12 cellular contexts compared by ENCODE assay signal in genomic region chr7:11192506-11192905, GRCh38.
DNase-seq lines count a peak whose midpoint lies in the region; ATAC-seq and TF ChIP-seq lines count a peak whose summit lies in the region.
"Had no signal": no experiment of that assay in that cellular context is flagged by ENCODE, and none has a peak within 500 bp of the region (broad histone marks: within the 10 kb centered on the region; RNA-seq: fewer than 3 reads in every experiment).

No MANE protein-coding gene starts in this region.

- H3K4me3 Mint-ChIP-seq in activated CD4-positive, alpha-beta T cell treated with anti-CD3 and anti-CD28 coated beads for 36 hours: peak overlapping the region; percentile 15
- H3K4me3 Mint-ChIP-seq in activated CD4-positive, alpha-beta T cell treated with anti-CD3 and anti-CD28 coated beads, Interleukin-2, amount 10 ng/mL, durations not matched to agents 7 days and 5 days: no peak overlapping the region

- H3K4me1 ChIP-seq in right lobe of liver (peaks cover 0 to 35% (median 0%) of the 10 kb centered on the region in 4 donors), stomach smooth muscle (ENCODE audit: control insufficient read depth, insufficient read depth, low read length) (peaks cover 6% of the 10 kb centered on the region)

- H3K9me3 Mint-ChIP-seq in activated CD4-positive, alpha-beta T cell treated with anti-CD3 and anti-CD28 coated beads for 36 hours (ENCODE audit: low read depth): no peaks in the 10 kb centered on the region
- no peaks in the 10 kb centered on the region for H3K9me3 Mint-ChIP-seq in activated CD4-positive, alpha-beta T cell treated with anti-CD3 and anti-CD28 coated beads, Interleukin-2, amount 10 ng/mL, durations not matched to agents 7 days and 5 days

- POLR2A ChIA-PET in activated CD4-positive, alpha-beta T cell treated with anti-CD3 and anti-CD28 coated beads for 36 hours (lab: Charles Lee): interaction anchor here (0.5 kb wide), 1 partner anchor 14 kb away, joined by 5 read pairs; no protein-coding TSS in a partner anchor
- POLR2A ChIA-PET in activated CD4-positive, alpha-beta T cell treated with anti-CD3 and anti-CD28 coated beads, Interleukin-2, amount 10 ng/mL, durations not matched to agents 7 days and 5 days (lab: Charles Lee): no interaction called here

- H3K36me3 Mint-ChIP-seq in activated CD4-positive, alpha-beta T cell treated with anti-CD3 and anti-CD28 coated beads for 36 hours (ENCODE audit: low read depth): no peaks in the 10 kb centered on the region
- H3K36me3 Mint-ChIP-seq in activated CD4-positive, alpha-beta T cell treated with anti-CD3 and anti-CD28 coated beads, Interleukin-2, amount 10 ng/mL, durations not matched to agents 7 days and 5 days (ENCODE audit: low read depth): no peaks in the 10 kb centered on the region

- H3K36me3 ChIP-seq in right lobe of liver (peaks cover 0 to 2% (median 0%) of the 10 kb centered on the region in 4 donors), stomach smooth muscle (ENCODE audit: control insufficient read depth in 2 of 2, insufficient read depth in 2 of 2, low read length in 2 of 2) (no peaks in the 10 kb centered on the region)

- H3K27ac Mint-ChIP-seq in activated CD4-positive, alpha-beta T cell treated with anti-CD3 and anti-CD28 coated beads for 36 hours: no peak overlapping the region
- H3K27ac Mint-ChIP-seq in activated CD4-positive, alpha-beta T cell treated with anti-CD3 and anti-CD28 coated beads, Interleukin-2, amount 10 ng/mL, durations not matched to agents 7 days and 5 days: no peak overlapping the region

- peak; percentile 87 for ATAC-seq in activated CD4-positive, alpha-beta T cell treated with anti-CD3 and anti-CD28 coated beads for 36 hours
- ATAC-seq in right lobe of liver: peak in 1 of 4 donors; percentile 33
- ATAC-seq in GM18867 (IDR thresholded peaks at IDR 0.05; ENCODE audit: unreplicated experiment): no peak
- ATAC-seq: body of pancreas had no signal

- H3K4me3 ChIP-seq in astrocyte of the spinal cord (ENCODE audit: low read depth, low read length): peak overlapping the region; percentile 29
- H3K4me3 ChIP-seq in right lobe of liver: peak overlapping the region in 1 of 3 donors; percentile 45
- peak overlapping the region; percentile 13 to 64 for H3K4me3 ChIP-seq in stomach smooth muscle (ENCODE audit: low read length in 2 of 2)
- H3K4me3 ChIP-seq: body of pancreas had no signal

- H3K9me3 ChIP-seq in right lobe of liver (no peaks in the 10 kb centered on the region), stomach smooth muscle (ENCODE audit: control insufficient read depth in 2 of 2, low read length in 2 of 2) (no peaks in the 10 kb centered on the region)
- H3K9me3 ChIP-seq: body of pancreas had no signal

- in situ Hi-C loops in astrocyte of the spinal cord (cut with HindIII; ENCODE audit: low sequenced_read_pairs): no loop called here

- 39% methylated on average over 5 of the region's 5 CpGs for WGBS in right lobe of liver (ENCODE audit: insufficient coverage, low coverage, low lambda C conversion rate, missing lambda C conversion rate)

- H3K27me3 ChIP-seq in right lobe of liver: no peaks in the 10 kb centered on the region
- H3K27me3 ChIP-seq in stomach smooth muscle (ENCODE audit: control insufficient read depth in 1 of 2, insufficient read depth in 2 of 2, low read length in 2 of 2): no peaks in the 10 kb centered on the region
- H3K27me3 ChIP-seq: body of pancreas had no signal

- peaks cover 13% of the 10 kb centered on the region for H3K4me1 Mint-ChIP-seq in activated CD4-positive, alpha-beta T cell treated with anti-CD3 and anti-CD28 coated beads for 36 hours
- peaks cover 1% of the 10 kb centered on the region for H3K4me1 Mint-ChIP-seq in activated CD4-positive, alpha-beta T cell treated with anti-CD3 and anti-CD28 coated beads, Interleukin-2, amount 10 ng/mL, durations not matched to agents 7 days and 5 days

- no peak for DNase-seq in activated CD4-positive, alpha-beta T cell treated with anti-CD3 and anti-CD28 coated beads for 36 hours
- no peak for DNase-seq in activated CD4-positive, alpha-beta T cell treated with anti-CD3 and anti-CD28 coated beads, Interleukin-2, amount 10 ng/mL, durations not matched to agents 7 days and 5 days
- DNase-seq in astrocyte of the spinal cord (ENCODE audit: low read depth, low spot score): peak; percentile 36
- DNase-seq in right lobe of liver: no peak
- DNase-seq in mucosa of gallbladder (ENCODE audit: low spot score): no peak
- no peak for DNase-seq in NCI-H510A treated with DMSO at 0.1 percent for 48 hours (lab: John Stamatoyannopoulos, UW)
- DNase-seq: AML-193, body of pancreas, hippocampal formation, OCI-M1 had no signal

- no peak overlapping the region for H3K9ac ChIP-seq in stomach smooth muscle (ENCODE audit: low read length in 2 of 2)

- no peak for TF ChIP-seq CTCF in astrocyte of the spinal cord (IDR thresholded peaks at IDR 0.05; ENCODE audit: low read depth, low read length)
- no peak for TF ChIP-seq CTCF in right lobe of liver (IDR thresholded peaks at IDR 0.05)

- intact Hi-C loops in activated CD4-positive, alpha-beta T cell treated with anti-CD3 and anti-CD28 coated beads for 36 hours (cut with DNase I, micrococcal nuclease): no loop called here
- intact Hi-C loops in right lobe of liver (cut with DNase I): no loop called here

- TF ChIP-seq POLR2A in right lobe of liver (IDR thresholded peaks at IDR 0.05): no peak

- CTCF ChIA-PET in activated CD4-positive, alpha-beta T cell treated with anti-CD3 and anti-CD28 coated beads for 36 hours (lab: Charles Lee): interaction anchor here (1.7 kb wide), 1 partner anchor 19 kb away, joined by 7 read pairs; no protein-coding TSS in a partner anchor
- CTCF ChIA-PET in activated CD4-positive, alpha-beta T cell treated with anti-CD3 and anti-CD28 coated beads, Interleukin-2, amount 10 ng/mL, durations not matched to agents 7 days and 5 days (lab: Charles Lee): no interaction called here

- H3K27ac ChIP-seq in right lobe of liver (peak overlapping the region; percentile 51 to 71 (median 58)), stomach smooth muscle (ENCODE audit: low read length) (no peak overlapping the region)
- H3K27ac ChIP-seq: body of pancreas had no signal

- peaks cover 18% of the 10 kb centered on the region for H3K27me3 Mint-ChIP-seq in activated CD4-positive, alpha-beta T cell treated with anti-CD3 and anti-CD28 coated beads for 36 hours
- peaks cover 12% of the 10 kb centered on the region for H3K27me3 Mint-ChIP-seq in activated CD4-positive, alpha-beta T cell treated with anti-CD3 and anti-CD28 coated beads, Interleukin-2, amount 10 ng/mL, durations not matched to agents 7 days and 5 days
